22 cellular contexts compared by ENCODE assay signal in the genomic region with DNA sequence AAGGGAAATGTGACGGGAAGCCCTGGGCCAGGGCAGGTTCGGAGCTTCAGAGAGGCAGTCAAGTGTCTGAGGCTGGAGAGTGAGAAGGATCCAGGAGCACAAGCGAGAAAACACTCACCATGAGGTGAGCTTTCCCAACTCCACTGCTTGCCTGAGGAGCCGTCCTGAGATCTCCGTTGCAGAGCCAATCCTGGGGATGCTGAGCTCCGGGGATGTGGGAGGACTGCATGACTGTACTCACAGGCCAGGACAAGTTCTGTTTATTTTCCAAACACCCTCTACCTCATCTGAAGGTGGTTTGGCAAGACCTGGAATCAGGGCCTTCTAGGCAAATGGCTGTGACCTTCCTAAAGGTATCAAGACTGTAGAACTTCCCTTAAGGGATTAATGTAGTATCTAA. TPM values are rescaled to one million over a fixed set of nuclear protein-coding genes. Genes with fewer than 3 reads are reported as not detected.
DNase-seq lines count a peak whose midpoint lies in the region; ATAC-seq, FAIRE-seq and TF ChIP-seq lines count a peak whose summit lies in the region.
"Had no signal": no experiment of that assay in that cellular context is flagged by ENCODE, and none has a peak within 500 bp of the region (broad histone marks: within the 10 kb centered on the region; RNA-seq: fewer than 3 reads in every experiment).

No MANE protein-coding gene starts in this region.

- TF ChIP-seq EP300 in esophagus muscularis mucosa (IDR thresholded peaks at IDR 0.05), result no peak
- TF ChIP-seq EP300 in ovary (IDR thresholded peaks at IDR 0.05), result no peak

- TF ChIP-seq POLR2A in esophagus muscularis mucosa (IDR thresholded peaks at IDR 0.05; ENCODE audit: low read depth), result no peak
- no peak for TF ChIP-seq POLR2A in ovary (IDR thresholded peaks at IDR 0.05)
- no peak for TF ChIP-seq POLR2A in H54 (IDR thresholded peaks at IDR 0.05; ENCODE audit: low read depth, low read length)

- ATAC-seq in WTC11, result 0 out of 2 replicates have a peak, but pooled peaks have one; percentile 38
- ATAC-seq: right cardiac atrium, Right ventricle myocardium inferior had no signal

- POLR2A ChIA-PET in WTC11 (lab: Charles Lee), result no interaction called here

- no peaks in the 10 kb centered on the region for H3K36me3 Mint-ChIP-seq in WTC11
- H3K36me3 Mint-ChIP-seq: CD4-positive, CD25-positive, alpha-beta regulatory T cell had no signal

- intact Hi-C loops in esophagus muscularis mucosa (cut with DNase I) (no loop called here), ovary (cut with DNase I) (loop anchor here in 1 of 4 donors (5.0 kb wide), 1 partner anchor 39 kb away; a partner anchor contains a TSS)

- H3K4me3 Mint-ChIP-seq in WTC11, result no peak overlapping the region
- H3K4me3 Mint-ChIP-seq: CD4-positive, CD25-positive, alpha-beta regulatory T cell had no signal

- WGBS in esophagus muscularis mucosa, result 97% methylated on average over 6 of the region's 6 CpGs
- WGBS in ovary, 3 donors, result 60 to 72% (median 70%) methylated on average over 6 of the region's 6 CpGs

- TF ChIP-seq CTCF in WTC11 (IDR thresholded peaks at IDR 0.05), result no peak
- TF ChIP-seq CTCF in esophagus muscularis mucosa (IDR thresholded peaks at IDR 0.05), result no peak
- TF ChIP-seq CTCF in ovary (IDR thresholded peaks at IDR 0.05), result no peak

- FAIRE-seq in H54 (lab: Jason Lieb, UNC), result no peak
- FAIRE-seq: HTR-8/SVneo had no signal

- peaks cover 33% of the 10 kb centered on the region for H3K4me1 Mint-ChIP-seq in WTC11

- H3K36me3 ChIP-seq in esophagus muscularis mucosa, result peaks cover 0 to 8% (median 0%) of the 10 kb centered on the region in 4 donors
- no peaks in the 10 kb centered on the region for H3K36me3 ChIP-seq in ovary
- H3K36me3 ChIP-seq: ascending aorta had no signal

- H3K4me1 ChIP-seq in esophagus muscularis mucosa, result peaks cover 12 to 43% (median 33%) of the 10 kb centered on the region in 4 donors
- H3K4me1 ChIP-seq in ovary (ENCODE audit: insufficient read depth), result peaks cover 23% of the 10 kb centered on the region
- H3K4me1 ChIP-seq: testis had no signal

- no peaks in the 10 kb centered on the region; the same call in 1 of the 2 replicates for H3K27me3 Mint-ChIP-seq in WTC11 (ENCODE audit: low read depth)
- H3K27me3 Mint-ChIP-seq: CD4-positive, CD25-positive, alpha-beta regulatory T cell had no signal

- no peak overlapping the region; the same call in 1 of the 2 replicates for H3K27ac Mint-ChIP-seq in WTC11
- H3K27ac Mint-ChIP-seq: CD4-positive, CD25-positive, alpha-beta regulatory T cell had no signal

- CTCF ChIA-PET in WTC11 (lab: Charles Lee), result interaction anchor here (1.2 kb wide), 1 partner anchor 12 kb away, joined by 5 read pairs; no protein-coding TSS in a partner anchor

- H3K27ac ChIP-seq in esophagus muscularis mucosa (replicated peaks in 1 of 4) (no peak overlapping the region), ovary (peak overlapping the region in 1 of 2 donors; percentile 68)
- H3K27ac ChIP-seq: ascending aorta, KMS-11, testis had no signal

- H3K27me3 ChIP-seq in esophagus muscularis mucosa, result no peaks in the 10 kb centered on the region
- H3K27me3 ChIP-seq in ovary, result no peaks in the 10 kb centered on the region
- H3K27me3 ChIP-seq: ascending aorta, testis had no signal

- H3K9me3 ChIP-seq in esophagus muscularis mucosa (no peaks in the 10 kb centered on the region), ovary (no peaks in the 10 kb centered on the region)
- H3K9me3 ChIP-seq: ascending aorta, testis had no signal

- DNase-seq in ELF-1 (ENCODE audit: low read depth, low spot score) (peak; percentile 44), WTC11 (ENCODE audit: low spot score) (no peak), esophagus muscularis mucosa (ENCODE audit: extremely low spot score) (peak; percentile 87), ovary (peak in 3 of 5 donors; percentile 38 to 42 (median 39)), NCI-H1048 (lab: John Stamatoyannopoulos, UW) (no peak), H54 (ENCODE audit: insufficient read length, low spot score) (no peak), NCI-H146 treated with DMSO at 0.1 percent for 48 hours (lab: John Stamatoyannopoulos, UW; ENCODE audit: unreplicated experiment) (no peak)
- no peak for DNase-seq in activated CD8-positive, alpha-beta memory T cell treated with anti-CD3 and anti-CD28 coated beads for 24 hours
- DNase-seq: ACHN; activated naive CD4-positive, alpha-beta T cell treated with anti-CD3 and anti-CD28 coated beads, Interleukin-2, amount 50 U/mL, for 16 hours; activated T-cell treated with anti-CD3 and anti-CD28 coated beads, Interleukin-2, amount 50 U/mL, for 48 hours; CD4-positive, CD25-positive, alpha-beta regulatory T cell; GF-D8; NCI-H1105; NCI-H526 treated with DMSO at 0.1 percent for 48 hours; nucleus accumbens; right cardiac atrium; testis had no signal

- H3K9me3 Mint-ChIP-seq in WTC11, result no peaks in the 10 kb centered on the region

- no peak overlapping the region for H3K4me3 ChIP-seq in esophagus muscularis mucosa
- no peak overlapping the region for H3K4me3 ChIP-seq in ovary
- H3K4me3 ChIP-seq: ascending aorta, testis had no signal

TF ChIP-seq in WTC11, 78 proteins besides CTCF, POLR2A, EP300 and RAD21:
- no peak for TF ChIP-seq SP1 (CRISPR knock-in tag; conservative IDR thresholded peaks at IDR 0.05)
- TF ChIP-seq, protein P1, sequence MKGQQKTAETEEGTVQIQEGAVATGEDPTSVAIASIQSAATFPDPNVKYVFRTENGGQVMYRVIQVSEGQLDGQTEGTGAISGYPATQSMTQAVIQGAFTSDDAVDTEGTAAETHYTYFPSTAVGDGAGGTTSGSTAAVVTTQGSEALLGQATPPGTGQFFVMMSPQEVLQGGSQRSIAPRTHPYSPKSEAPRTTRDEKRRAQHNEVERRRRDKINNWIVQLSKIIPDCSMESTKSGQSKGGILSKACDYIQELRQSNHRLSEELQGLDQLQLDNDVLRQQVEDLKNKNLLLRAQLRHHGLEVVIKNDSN (CRISPR knock-in tag; IDR thresholded peaks at IDR 0.05), result no peak

RNA-seq across cellular contexts. Expression of a gene that starts 38.7 kb away (rescaled TPM):
- total RNA-seq in WTC11 (2021) (41.0 to 46.2 TPM (median 42.1 TPM) in 3 replicates), esophagus muscularis mucosa (10 to 100 TPM; 11.7 to 17.8 (median 13.3) TPM), ovary (10 to 100 TPM; 10.3 to 67.1 (median 54.2) TPM)
- polyA plus RNA-seq in ovary, result 10 to 100 TPM in 1 of 2 donors, 1 to 10 TPM in 1; 9.5 to 18.0 TPM
- total RNA-seq: CD4-positive, CD25-positive, alpha-beta regulatory T cell had no signal
- polyA plus RNA-seq: CD4-positive, CD25-positive, alpha-beta regulatory T cell had no signal

Comparison
In these comparisons a context has a peak if more than half of its experiments do, and no peak if none do; other contexts are left out.
1. DNase-seq: peak in ELF-1 (single experiment), esophagus muscularis mucosa (single experiment) and ovary (3 of 5); none in WTC11 (single experiment), NCI-H1048 (single experiment), H54 (single experiment), activated CD8-positive, alpha-beta memory T cell treated with anti-CD3 and anti-CD28 coated beads for 24 hours (single experiment) and NCI-H146 treated with DMSO at 0.1 percent for 48 hours (single experiment).